In genomic region chr12:54036620-54037359, GRCh38 we compare ENCODE assay signal across 10 cellular contexts. TPM values are rescaled to one million over a fixed set of nuclear protein-coding genes. Genes with fewer than 3 reads are reported as not detected.
A peak's percentile ranks its signal among the peaks of the same experiment; 100 is the strongest.
DNase-seq lines count a peak whose midpoint lies in the region; ATAC-seq and TF ChIP-seq lines count a peak whose summit lies in the region.
"Had no signal": no experiment of that assay in that cellular context is flagged by ENCODE, and none has a peak within 500 bp of the region (broad histone marks: within the 10 kb centered on the region; RNA-seq: fewer than 3 reads in every experiment).

No MANE protein-coding gene starts in this region.

- H3K4me3 ChIP-seq in RWPE2 (ENCODE audit: severe bottlenecking), result no peak overlapping the region

- H3K27ac Mint-ChIP-seq in memory B cell, result no peak overlapping the region
- H3K27ac Mint-ChIP-seq in activated naive CD4-positive, alpha-beta T cell treated with anti-CD3 and anti-CD28 coated beads, Interleukin-2, amount 10 ng/mL, durations not matched to agents 7 days and 5 days, result no peak overlapping the region

- CTCF ChIA-PET in activated naive CD4-positive, alpha-beta T cell treated with anti-CD3 and anti-CD28 coated beads, Interleukin-2, amount 10 ng/mL, durations not matched to agents 7 days and 5 days (lab: Charles Lee), result interaction anchor here (0.9 to 1.2 kb wide), 2 partner anchors 153 to 155 kb away, joined by 3 to 5 read pairs; partner anchors contain the start of gene SMUG1

- no peak overlapping the region for H3K27ac ChIP-seq in RWPE2 (ENCODE audit: poor library complexity, severe bottlenecking)

- in situ Hi-C loops in G401 (cut with HindIII; ENCODE audit: low sequenced_read_pairs), result no loop called here

- no peak for TF ChIP-seq CTCF in RWPE2 (IDR thresholded peaks at IDR 0.05; ENCODE audit: poor library complexity, severe bottlenecking)

- H3K27me3 Mint-ChIP-seq in memory B cell, result peaks cover 29% of the 10 kb centered on the region
- peaks cover 100% of the 10 kb centered on the region for H3K27me3 Mint-ChIP-seq in activated naive CD4-positive, alpha-beta T cell treated with anti-CD3 and anti-CD28 coated beads, Interleukin-2, amount 10 ng/mL, durations not matched to agents 7 days and 5 days

- H3K9me3 Mint-ChIP-seq in memory B cell, result peaks cover 3% of the 10 kb centered on the region
- H3K9me3 Mint-ChIP-seq in activated naive CD4-positive, alpha-beta T cell treated with anti-CD3 and anti-CD28 coated beads, Interleukin-2, amount 10 ng/mL, durations not matched to agents 7 days and 5 days, result no peaks in the 10 kb centered on the region
- H3K9me3 Mint-ChIP-seq: central memory CD8-positive, alpha-beta T cell had no signal

- peak; percentile 26; the same call in 1 of the 3 replicates for ATAC-seq in RWPE2 (ENCODE audit: low read depth)
- ATAC-seq in memory B cell (ENCODE audit: low read depth), result peak; percentile 31

- no peaks in the 10 kb centered on the region for H3K4me1 ChIP-seq in RWPE2 (ENCODE audit: insufficient read depth, poor library complexity, severe bottlenecking)

- no peaks in the 10 kb centered on the region for H3K9me3 ChIP-seq in RWPE2 (ENCODE audit: severe bottlenecking)

- peaks cover 5% of the 10 kb centered on the region for H3K4me1 Mint-ChIP-seq in memory B cell
- peaks cover 17% of the 10 kb centered on the region for H3K4me1 Mint-ChIP-seq in activated naive CD4-positive, alpha-beta T cell treated with anti-CD3 and anti-CD28 coated beads, Interleukin-2, amount 10 ng/mL, durations not matched to agents 7 days and 5 days

- no peaks in the 10 kb centered on the region for H3K36me3 ChIP-seq in RWPE2 (ENCODE audit: low read depth)

- peak; percentile 23 for DNase-seq in DMS79 (lab: John Stamatoyannopoulos, UW)
- peak; percentile 45 for DNase-seq in H4 (ENCODE audit: low spot score)
- no peak for DNase-seq in RWPE2 (ENCODE audit: low spot score)
- no peak for DNase-seq in memory B cell (ENCODE audit: low spot score in 2 of 2)
- DNase-seq in iPS-NIHi7 (ENCODE audit: extremely low spot score), result no peak
- no peak for DNase-seq in G401 (ENCODE audit: low spot score)
- no peak for DNase-seq in activated effector memory CD4-positive, alpha-beta T cell treated with anti-CD3 and anti-CD28 coated beads, Interleukin-2, amount 50 U/mL, for 16 hours
- DNase-seq in activated naive CD4-positive, alpha-beta T cell treated with anti-CD3 and anti-CD28 coated beads, Interleukin-2, amount 10 ng/mL, durations not matched to agents 7 days and 5 days, result no peak
- DNase-seq: retina had no signal

- no peaks in the 10 kb centered on the region for H3K36me3 Mint-ChIP-seq in memory B cell
- H3K36me3 Mint-ChIP-seq in activated naive CD4-positive, alpha-beta T cell treated with anti-CD3 and anti-CD28 coated beads, Interleukin-2, amount 10 ng/mL, durations not matched to agents 7 days and 5 days, result peaks cover 4% of the 10 kb centered on the region

- peaks cover 83% of the 10 kb centered on the region for H3K27me3 ChIP-seq in RWPE2 (ENCODE audit: insufficient read depth, poor library complexity, severe bottlenecking)

- H3K4me3 Mint-ChIP-seq in memory B cell, result no peak overlapping the region
- H3K4me3 Mint-ChIP-seq in activated naive CD4-positive, alpha-beta T cell treated with anti-CD3 and anti-CD28 coated beads, Interleukin-2, amount 10 ng/mL, durations not matched to agents 7 days and 5 days, result no peak overlapping the region
- H3K4me3 Mint-ChIP-seq: central memory CD8-positive, alpha-beta T cell had no signal

RNA-seq across cellular contexts. Expression of gene HOXC5, which starts 3.9 kb away (rescaled TPM):
- not detected in 2 replicates for total RNA-seq in H4 (2014; rRNA removed; shearing (Covaris generic))
- not detected in 2 replicates for total RNA-seq in G401 (2014; rRNA removed; shearing (Covaris generic))

RNA-seq across cellular contexts. Expression of gene HOXC6, which starts 8.6 kb away (rescaled TPM):
- total RNA-seq in H4 (2014; rRNA removed; shearing (Covaris generic)), result 0.27 TPM in 2 replicates
- total RNA-seq in G401 (2014; rRNA removed; shearing (Covaris generic)), result 3.7 and 4.1 TPM in 2 replicates

RNA-seq across cellular contexts. Expression of gene HOXC4, which starts 16.8 kb away (rescaled TPM):
- total RNA-seq in H4 (2014; rRNA removed; shearing (Covaris generic)), result 0.37 and 1.9 TPM in 2 replicates
- total RNA-seq in G401 (2014; rRNA removed; shearing (Covaris generic)), result 2.5 and 3.9 TPM in 2 replicates

RNA-seq across cellular contexts. Expression of gene HOXC8, which starts 28.0 kb away (rescaled TPM):
- total RNA-seq in H4 (2014; rRNA removed; shearing (Covaris generic)), result 0.45 TPM in 1 of 2 replicates, not detected in the other
- 0.07 and 0.18 TPM in 2 replicates for total RNA-seq in G401 (2014; rRNA removed; shearing (Covaris generic))

RNA-seq across cellular contexts. Expression of gene HOXC9, which starts 36.8 kb away (rescaled TPM):
- 2.4 and 5.6 TPM in 2 replicates for total RNA-seq in H4 (2014; rRNA removed; shearing (Covaris generic))
- 17.3 and 18.7 TPM in 2 replicates for total RNA-seq in G401 (2014; rRNA removed; shearing (Covaris generic))

Comparison
In these comparisons a context has a peak if more than half of its experiments do, and no peak if none do; other contexts are left out.
1. DNase-seq: peak in DMS79 (single experiment) and H4 (single experiment); none in RWPE2 (single experiment), memory B cell (0 of 2), iPS-NIHi7 (single experiment), G401 (single experiment), activated effector memory CD4-positive, alpha-beta T cell treated with anti-CD3 and anti-CD28 coated beads, Interleukin-2, amount 50 U/mL, for 16 hours (single experiment) and activated naive CD4-positive, alpha-beta T cell treated with anti-CD3 and anti-CD28 coated beads, Interleukin-2, amount 10 ng/mL, durations not matched to agents 7 days and 5 days (single experiment).